In the genomic region with DNA sequence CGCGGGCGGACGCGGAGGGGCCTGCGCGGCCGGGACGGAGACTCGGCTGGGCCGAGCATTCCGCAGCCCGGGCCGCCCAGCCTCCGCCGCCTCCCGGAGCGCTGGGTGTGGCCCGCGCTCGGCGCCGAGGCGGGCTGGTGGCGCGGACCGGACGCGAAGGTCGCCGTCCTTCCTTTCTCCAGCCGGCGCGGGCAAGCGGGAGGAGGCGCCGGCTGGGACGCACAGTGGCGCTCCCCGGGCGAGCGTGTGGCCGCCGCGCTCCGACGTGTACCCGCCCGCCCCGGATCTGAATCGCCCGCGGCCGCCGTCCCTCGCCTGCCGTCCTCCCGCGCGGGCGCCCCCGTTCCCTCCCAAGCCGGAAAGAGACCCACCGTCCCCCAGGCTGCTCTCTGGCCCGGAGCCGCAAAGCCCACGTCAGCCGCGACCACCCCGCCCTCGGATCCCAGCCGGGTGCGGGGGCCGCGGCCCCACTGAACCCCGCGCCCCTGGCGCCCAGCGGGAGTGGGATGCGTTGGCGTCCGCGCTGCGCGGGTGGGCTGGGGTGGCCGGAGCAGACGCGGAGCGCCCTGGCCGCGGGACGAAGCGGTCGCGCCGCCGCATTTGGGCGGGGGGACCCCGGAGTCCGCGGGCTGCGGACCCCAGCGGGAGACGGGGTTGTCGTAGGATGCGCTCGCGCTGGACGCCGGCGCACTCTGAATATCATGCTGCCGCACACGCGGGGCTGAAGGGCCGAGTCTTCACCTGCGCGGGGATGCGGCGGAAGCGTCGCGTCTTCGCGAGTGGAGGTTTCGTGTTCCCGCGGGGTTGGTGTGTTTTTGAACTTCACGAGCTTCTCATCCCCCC, we compare ENCODE assay signal across 8 cellular contexts. TPM values are rescaled to one million over a fixed set of nuclear protein-coding genes. Genes with fewer than 3 reads are reported as not detected.
DNase-seq lines count a peak whose midpoint lies in the region; ATAC-seq and TF ChIP-seq lines count a peak whose summit lies in the region.

No MANE protein-coding gene starts in this region.

- H3K4me1 Mint-ChIP-seq in effector memory CD8-positive, alpha-beta T cell (ENCODE audit: low read depth in 2 of 2): peaks cover 6 to 8% of the 10 kb centered on the region in 2 donors
- H3K4me1 Mint-ChIP-seq in mesothelial cell of epicardium: peaks cover 59% of the 10 kb centered on the region

- no peak for DNase-seq in Jurkat, Clone E6-1 (ENCODE audit: low read depth, low spot score)
- peak; percentile 7 for DNase-seq in activated CD4-positive, alpha-beta T cell treated with anti-CD3 and anti-CD28 coated beads, Interleukin-2, amount 50 U/mL, for 1 hour
- DNase-seq in effector memory CD8-positive, alpha-beta T cell: peak; percentile 5 to 6 (median 5)
- peak; percentile 28 to 61 for DNase-seq in mesothelial cell of epicardium (ENCODE audit: low spot score in 2 of 2, unreplicated experiment in 2 of 2)
- DNase-seq in superior temporal gyrus (ENCODE audit: extremely low spot score): peak; percentile 16
- no peak for DNase-seq in putamen (ENCODE audit: low spot score)

- peaks cover 3% of the 10 kb centered on the region for H3K36me3 Mint-ChIP-seq in effector memory CD8-positive, alpha-beta T cell (ENCODE audit: insufficient read depth)
- H3K36me3 Mint-ChIP-seq in mesothelial cell of epicardium: no peaks in the 10 kb centered on the region

- no peaks in the 10 kb centered on the region for H3K9me3 Mint-ChIP-seq in effector memory CD8-positive, alpha-beta T cell
- no peaks in the 10 kb centered on the region for H3K9me3 Mint-ChIP-seq in mesothelial cell of epicardium

- peak overlapping the region; percentile 40 for H3K4me3 ChIP-seq in Jurkat, Clone E6-1 (ENCODE audit: low read length)

- H3K4me3 Mint-ChIP-seq in effector memory CD8-positive, alpha-beta T cell: peak overlapping the region; percentile 70 to 77
- peak overlapping the region; percentile 79 for H3K4me3 Mint-ChIP-seq in mesothelial cell of epicardium

- H3K27ac Mint-ChIP-seq in effector memory CD8-positive, alpha-beta T cell: peak overlapping the region in 1 of 2 donors; percentile 49
- H3K27ac Mint-ChIP-seq in mesothelial cell of epicardium: peak overlapping the region; percentile 94

- peaks cover 0 to 8% of the 10 kb centered on the region in 2 donors for H3K27me3 Mint-ChIP-seq in effector memory CD8-positive, alpha-beta T cell
- H3K27me3 Mint-ChIP-seq in mesothelial cell of epicardium (ENCODE audit: low read depth): no peaks in the 10 kb centered on the region

- TF ChIP-seq CTCF in GM12873 (IDR thresholded peaks at IDR 0.05; ENCODE audit: insufficient read depth, low read depth, low read length, missing control alignments) (peak; percentile 3), mesothelial cell of epicardium (IDR thresholded peaks at IDR 0.05; ENCODE audit: unreplicated experiment) (no peak)

- peak; percentile 58 for ATAC-seq in GM21723 (IDR thresholded peaks at IDR 0.05; ENCODE audit: unreplicated experiment)
- ATAC-seq in effector memory CD8-positive, alpha-beta T cell (replicated peaks): peak; percentile 59

RNA-seq across cellular contexts. Expression of a gene that starts 0.7 kb away (rescaled TPM):
- polyA plus RNA-seq in Jurkat, Clone E6-1 (2012; ENCODE audit: insufficient read depth, insufficient read length): 24.4 TPM
- 78.6 to 84.8 TPM (median 83.7 TPM) in 3 replicates for total RNA-seq in mesothelial cell of epicardium

Comparison
In these comparisons a context has a peak if more than half of its experiments do, and no peak if none do; other contexts are left out.
1. DNase-seq: peak in activated CD4-positive, alpha-beta T cell treated with anti-CD3 and anti-CD28 coated beads, Interleukin-2, amount 50 U/mL, for 1 hour (single experiment), effector memory CD8-positive, alpha-beta T cell (3 of 3), mesothelial cell of epicardium (2 of 2) and superior temporal gyrus (single experiment); none in Jurkat, Clone E6-1 (single experiment) and putamen (single experiment).